ENCODE assay signal across 8 cellular contexts in the genomic region with DNA sequence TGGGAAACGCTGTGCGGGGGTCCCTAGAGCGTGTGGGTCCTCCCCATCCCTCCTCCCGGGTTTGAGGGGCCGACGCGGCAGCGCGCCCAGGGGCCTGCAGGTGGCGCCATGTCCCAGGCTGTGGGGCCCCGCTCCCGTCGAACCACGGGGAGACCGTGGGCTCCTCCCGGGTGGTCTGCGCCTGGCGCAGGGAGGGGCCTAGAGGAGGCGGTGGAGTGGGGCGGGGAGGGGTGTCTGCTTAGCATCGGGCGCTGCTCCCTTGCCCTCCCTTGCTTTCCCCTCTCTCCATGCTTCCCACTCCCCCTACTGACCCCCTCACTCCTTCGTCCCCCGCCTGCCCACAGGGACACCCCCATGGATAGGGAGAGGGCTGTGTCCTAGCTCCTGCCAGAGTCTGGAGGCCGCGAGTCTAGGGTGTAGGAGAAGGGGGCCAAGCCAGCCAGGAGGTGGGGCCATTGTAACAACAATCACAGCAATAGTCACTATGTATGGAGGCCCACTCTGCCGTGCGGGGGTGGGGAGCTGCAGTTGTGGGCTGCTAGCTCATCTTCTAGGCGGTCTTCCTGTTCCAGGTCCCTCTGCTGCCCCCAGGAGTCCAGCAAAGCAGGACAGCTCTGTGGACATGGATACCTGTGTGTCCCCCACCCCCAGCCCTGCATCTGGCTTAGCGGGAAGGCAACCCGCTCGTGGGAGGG. TPM values are rescaled to one million over a fixed set of nuclear protein-coding genes. Genes with fewer than 3 reads are reported as not detected.
DNase-seq lines count a peak whose midpoint lies in the region; ATAC-seq and TF ChIP-seq lines count a peak whose summit lies in the region.

No MANE protein-coding gene starts in this region.

- no peaks in the 10 kb centered on the region for H3K36me3 ChIP-seq in transverse colon

- peaks cover 5 to 21% (median 6%) of the 10 kb centered on the region in 4 donors for H3K4me1 ChIP-seq in transverse colon

- no peak overlapping the region for H3K27ac Mint-ChIP-seq in activated CD8-positive, alpha-beta T cell treated with anti-CD3 and anti-CD28 coated beads, Interleukin-2, amount 10 ng/mL, durations not matched to agents 7 days and 5 days
- H3K27ac Mint-ChIP-seq in naive B cell = peak overlapping the region in 1 of 6 donors; percentile 36

- peak overlapping the region in 1 of 4 donors; percentile 12 for H3K4me3 ChIP-seq in transverse colon

- in situ Hi-C loops in transverse colon (cut with MboI; ENCODE audit: low pct_ligation_motif_present in 1 of 4, low pct_unique_long_range_greater_than_20kb in 1 of 4, low sequenced_read_pairs in 3 of 4) = loop anchor here in 1 of 4 donors (25.0 kb wide), 1 partner anchor 199 kb away; no protein-coding TSS in a partner anchor

- POLR2A ChIA-PET in activated CD8-positive, alpha-beta T cell treated with anti-CD3 and anti-CD28 coated beads, Interleukin-2, amount 10 ng/mL, durations not matched to agents 7 days and 5 days (lab: Charles Lee) = no interaction called here

- no peaks in the 10 kb centered on the region for H3K9me3 Mint-ChIP-seq in activated CD8-positive, alpha-beta T cell treated with anti-CD3 and anti-CD28 coated beads, Interleukin-2, amount 10 ng/mL, durations not matched to agents 7 days and 5 days (ENCODE audit: insufficient read depth)
- no peaks in the 10 kb centered on the region for H3K9me3 Mint-ChIP-seq in naive B cell

- intact Hi-C loops in transverse colon (cut with DNase I; ENCODE audit: low total_unique reads) = loop anchor here (2.0 to 5.0 kb wide), 2 partner anchors 204 to 269 kb away; no protein-coding TSS in a partner anchor

- CTCF ChIA-PET in activated CD8-positive, alpha-beta T cell treated with anti-CD3 and anti-CD28 coated beads, Interleukin-2, amount 10 ng/mL, durations not matched to agents 7 days and 5 days (lab: Charles Lee) = interaction anchor here (0.5 to 2.8 kb wide), 16 partner anchors 9 to 267 kb away, joined by 3 to 16 read pairs (median 3); partner anchors contain the start of genes EIF2S2 and RALY

- peaks cover 18% of the 10 kb centered on the region for H3K36me3 Mint-ChIP-seq in activated CD8-positive, alpha-beta T cell treated with anti-CD3 and anti-CD28 coated beads, Interleukin-2, amount 10 ng/mL, durations not matched to agents 7 days and 5 days (ENCODE audit: low read depth)
- peaks cover 0 to under 1% of the 10 kb centered on the region in 2 donors for H3K36me3 Mint-ChIP-seq in naive B cell

- TF ChIP-seq EP300 in transverse colon (IDR thresholded peaks at IDR 0.05; ENCODE audit: low read depth) = no peak

- no peaks in the 10 kb centered on the region for H3K9me3 ChIP-seq in transverse colon

- peaks cover 38% of the 10 kb centered on the region for H3K4me1 Mint-ChIP-seq in activated CD8-positive, alpha-beta T cell treated with anti-CD3 and anti-CD28 coated beads, Interleukin-2, amount 10 ng/mL, durations not matched to agents 7 days and 5 days (ENCODE audit: low read depth)
- H3K4me1 Mint-ChIP-seq in naive B cell = peaks cover 23 to 27% (median 24%) of the 10 kb centered on the region in 3 donors

- no peak overlapping the region for H3K27ac ChIP-seq in transverse colon

- peak; percentile 68 to 80 (median 72) for TF ChIP-seq CTCF in transverse colon (IDR thresholded peaks at IDR 0.05)

- TF ChIP-seq POLR2A in erythroblast (IDR thresholded peaks at IDR 0.05; ENCODE audit: low read length) (no peak), transverse colon (IDR thresholded peaks at IDR 0.05) (no peak)

- WGBS in transverse colon (ENCODE audit: low coverage in 1 of 2), 2 donors = 27 to 67% methylated on average over 3 to 31 of the region's 32 CpGs

- H3K27me3 ChIP-seq in transverse colon = no peaks in the 10 kb centered on the region

- no peaks in the 10 kb centered on the region for H3K27me3 Mint-ChIP-seq in activated CD8-positive, alpha-beta T cell treated with anti-CD3 and anti-CD28 coated beads, Interleukin-2, amount 10 ng/mL, durations not matched to agents 7 days and 5 days (ENCODE audit: low read depth)
- no peaks in the 10 kb centered on the region for H3K27me3 Mint-ChIP-seq in naive B cell

- H3K4me3 Mint-ChIP-seq in activated CD8-positive, alpha-beta T cell treated with anti-CD3 and anti-CD28 coated beads, Interleukin-2, amount 10 ng/mL, durations not matched to agents 7 days and 5 days = no peak overlapping the region
- peak overlapping the region in 1 of 8 donors; percentile 29 for H3K4me3 Mint-ChIP-seq in naive B cell

- peak; percentile 3 to 7 for DNase-seq in NOMO-1 (lab: John Stamatoyannopoulos, UW; ENCODE audit: unreplicated experiment in 2 of 2)
- DNase-seq in NOMO-1 treated with dmso at 0.1 percent for 144 hours (lab: John Stamatoyannopoulos, UW; ENCODE audit: unreplicated experiment) = no peak
- peak; percentile 8 for DNase-seq in NCI-H146 treated with DMSO at 0.1 percent for 48 hours (lab: John Stamatoyannopoulos, UW; ENCODE audit: unreplicated experiment)
- DNase-seq in activated CD8-positive, alpha-beta T cell treated with anti-CD3 and anti-CD28 coated beads, Interleukin-2, amount 10 ng/mL, durations not matched to agents 7 days and 5 days = peak; percentile 63
- DNase-seq in erythroblast (lab: John Stamatoyannopoulos, UW) = peak; percentile 18 to 50
- peak; percentile 35 for DNase-seq in naive B cell
- DNase-seq in transverse colon = peak; percentile 62

- peak; percentile 52 for ATAC-seq in activated CD8-positive, alpha-beta T cell treated with anti-CD3 and anti-CD28 coated beads, Interleukin-2, amount 10 ng/mL, durations not matched to agents 7 days and 5 days
- ATAC-seq in naive B cell (ENCODE audit: low read depth in 2 of 2) (peak; percentile 40 to 46), HG02884 (IDR thresholded peaks at IDR 0.05; ENCODE audit: unreplicated experiment) (no peak)

RNA-seq across cellular contexts. Expression of gene CHMP4B, which starts 51.7 kb away (rescaled TPM):
- total RNA-seq in activated CD8-positive, alpha-beta T cell treated with anti-CD3 and anti-CD28 coated beads, Interleukin-2, amount 10 ng/mL, durations not matched to agents 7 days and 5 days = 10 to 100 TPM; 86.7 to 93.2 TPM
- 1 to 10 TPM; 1.3 to 8.0 (median 7.2) TPM for polyA plus RNA-seq in naive B cell (ENCODE audit: low read depth in 6 of 6)
- 100 to 1,000 TPM; 182 to 263 (median 213) TPM for total RNA-seq in transverse colon
